In the genomic region with DNA sequence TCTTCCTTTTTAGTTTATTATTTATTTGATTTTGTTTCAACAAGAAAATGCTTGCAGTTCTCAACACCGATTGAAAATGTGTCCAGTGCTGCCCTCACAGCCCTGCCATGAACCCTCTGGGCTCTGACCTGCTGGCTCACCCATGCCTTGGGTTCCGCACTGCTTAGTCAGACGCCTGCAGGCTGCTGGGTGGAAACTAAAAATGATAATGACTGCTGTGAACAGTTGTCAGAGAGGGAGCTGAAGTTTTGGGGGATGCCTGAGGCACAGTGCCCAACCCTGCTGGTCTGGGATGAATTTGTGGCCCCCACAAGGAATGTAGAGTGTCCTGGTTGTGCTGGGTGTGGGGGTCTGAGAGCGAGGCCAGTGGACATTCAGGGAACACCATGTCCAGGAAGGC, we compare ENCODE assay signal across 16 cellular contexts. TPM values are rescaled to one million over a fixed set of nuclear protein-coding genes. Genes with fewer than 3 reads are reported as not detected.
A peak's percentile ranks its signal among the peaks of the same experiment; 100 is the strongest.
DNase-seq lines count a peak whose midpoint lies in the region; ATAC-seq and TF ChIP-seq lines count a peak whose summit lies in the region.
"Had no signal": no experiment of that assay in that cellular context is flagged by ENCODE, and none has a peak within 500 bp of the region (broad histone marks: within the 10 kb centered on the region; RNA-seq: fewer than 3 reads in every experiment).

No MANE protein-coding gene starts in this region.

- H3K9me3 ChIP-seq in endodermal cell (ENCODE audit: control insufficient read depth, low read length) (no peaks in the 10 kb centered on the region), right cardiac atrium (ENCODE audit: control insufficient read depth, low read length) (no peaks in the 10 kb centered on the region)

- 92% methylated on average over 4 of the region's 4 CpGs; no CpG with 5 or more reads in 1 of the 2 experiments for WGBS in endodermal cell (ENCODE audit: insufficient coverage in 1 of 2, insufficient read length in 1 of 2), 2 experiments
- 88% methylated on average over 4 of the region's 4 CpGs for WGBS in right cardiac atrium

- H3K9me3 Mint-ChIP-seq in endodermal cell (no peaks in the 10 kb centered on the region), nephron progenitor cell (no peaks in the 10 kb centered on the region)
- H3K9me3 Mint-ChIP-seq: type B pancreatic cell had no signal

- no peak overlapping the region for H3K9ac ChIP-seq in endodermal cell (ENCODE audit: extremely low read depth, low read length, poor library complexity, severe bottlenecking)
- H3K9ac ChIP-seq: KMS-11 had no signal

- H3K4me3 ChIP-seq in endodermal cell (ENCODE audit: low read length) (no peak overlapping the region), right cardiac atrium (ENCODE audit: low read length) (no peak overlapping the region)

- H3K27me3 ChIP-seq in endodermal cell (ENCODE audit: control insufficient read depth, insufficient read depth, low read length, poor library complexity, severe bottlenecking) = no peaks in the 10 kb centered on the region
- H3K27me3 ChIP-seq in right cardiac atrium (ENCODE audit: control insufficient read depth, insufficient read depth) = no peaks in the 10 kb centered on the region

- H3K27ac Mint-ChIP-seq in endodermal cell (peak overlapping the region; percentile 37), nephron progenitor cell (peak overlapping the region; percentile 70)
- H3K27ac Mint-ChIP-seq: type B pancreatic cell had no signal

- TF ChIP-seq CTCF in endodermal cell (conservative IDR thresholded peaks at IDR 0.05) (no peak), nephron progenitor cell (IDR thresholded peaks at IDR 0.05) (no peak), omental fat pad (IDR thresholded peaks at IDR 0.05) (no peak)

- H3K4me3 Mint-ChIP-seq in endodermal cell (no peak overlapping the region), nephron progenitor cell (no peak overlapping the region)
- H3K4me3 Mint-ChIP-seq: type B pancreatic cell had no signal

- DNase-seq in EL = peak; percentile 90
- DNase-seq in M059J (ENCODE audit: low read depth) = peak; percentile 88
- no peak for DNase-seq in endodermal cell
- DNase-seq in nephron progenitor cell = no peak
- DNase-seq in right cardiac atrium = no peak
- DNase-seq in omental fat pad (ENCODE audit: low spot score) = no peak
- DNase-seq: left colon; NCI-H1694; NCI-H526; stimulated activated CD4-positive, alpha-beta T cell treated with anti-CD3 and anti-CD28 coated beads, Interleukin-2, amount 100 ng/mL, for 48 hours had no signal

- intact Hi-C loops in right cardiac atrium (cut with DNase I) = no loop called here

- no peaks in the 10 kb centered on the region for H3K4me1 ChIP-seq in endodermal cell (ENCODE audit: control insufficient read depth, insufficient read depth, low read length)
- H3K4me1 ChIP-seq in right cardiac atrium (ENCODE audit: control insufficient read depth, insufficient read depth, low read length) = no peaks in the 10 kb centered on the region

- H3K27me3 Mint-ChIP-seq in endodermal cell (ENCODE audit: insufficient read depth) (no peaks in the 10 kb centered on the region), nephron progenitor cell (ENCODE audit: low read depth, poor library complexity) (peaks cover 7% of the 10 kb centered on the region)
- H3K27me3 Mint-ChIP-seq: type B pancreatic cell had no signal

- no peaks in the 10 kb centered on the region for H3K36me3 ChIP-seq in endodermal cell (ENCODE audit: control insufficient read depth, insufficient read depth, low read length)

- ATAC-seq in HG03378 (IDR thresholded peaks at IDR 0.05; ENCODE audit: unreplicated experiment) = no peak
- ATAC-seq in right cardiac atrium = no peak
- ATAC-seq in HG02938 (IDR thresholded peaks at IDR 0.05; ENCODE audit: unreplicated experiment) = no peak
- no peak for ATAC-seq in omental fat pad (ENCODE audit: low FRiP score)
- ATAC-seq: left colon, Right ventricle myocardium inferior had no signal

- H3K27ac ChIP-seq in endodermal cell (ENCODE audit: low read depth, low read length) (no peak overlapping the region), right cardiac atrium (ENCODE audit: low read length) (no peak overlapping the region)
- H3K27ac ChIP-seq: C4-2B, KMS-11 had no signal

- H3K4me1 Mint-ChIP-seq in endodermal cell (no peaks in the 10 kb centered on the region), nephron progenitor cell (peaks cover 6% of the 10 kb centered on the region)

- H3K36me3 Mint-ChIP-seq in endodermal cell (ENCODE audit: low read depth) (peaks cover 39% of the 10 kb centered on the region), nephron progenitor cell (ENCODE audit: low read depth) (peaks cover 50% of the 10 kb centered on the region)

RNA-seq across cellular contexts. Expression of a gene that starts 22.2 kb away (rescaled TPM):
- total RNA-seq in M059J (2014; rRNA removed; shearing (Covaris generic)) = not detected in 2 replicates
- total RNA-seq in endodermal cell (under 1 TPM; 0.20 to 0.44 TPM), right cardiac atrium (not detected), omental fat pad (1 to 10 TPM in 1 of 4 donors, under 1 TPM in 1, not detected in 2; 0.24 to 1.0 TPM)
- 0.14 TPM for polyA plus RNA-seq in endodermal cell (2013, experiment 1 of 2)
- polyA plus RNA-seq in endodermal cell (2013, experiment 2 of 2) = 0.21 TPM
- 0.18 TPM for polyA plus RNA-seq in right cardiac atrium
- total RNA-seq: Right ventricle myocardium inferior had no signal

RNA-seq across cellular contexts. Expression of a gene that starts 30.9 kb away (rescaled TPM):
- total RNA-seq in M059J (2014; rRNA removed; shearing (Covaris generic)) = 10.7 and 17.5 TPM in 2 replicates
- 10 to 100 TPM; 15.2 to 18.7 TPM for total RNA-seq in endodermal cell
- 8.2 TPM for polyA plus RNA-seq in endodermal cell (2013, experiment 1 of 2)
- 7.1 TPM for polyA plus RNA-seq in endodermal cell (2013, experiment 2 of 2)
- 10 to 100 TPM in 3 of 4 donors, 1 to 10 TPM in 1; 8.7 to 15.0 (median 11.6) TPM for total RNA-seq in right cardiac atrium
- polyA plus RNA-seq in right cardiac atrium = 16.3 TPM
- total RNA-seq in omental fat pad = 10 to 100 TPM; 13.4 to 33.5 (median 23.6) TPM

RNA-seq across cellular contexts. Expression of a gene that starts 31.3 kb away (rescaled TPM):
- not detected in 2 replicates for total RNA-seq in M059J (2014; rRNA removed; shearing (Covaris generic))
- total RNA-seq in endodermal cell (not detected), right cardiac atrium (under 1 TPM in 3 of 4 donors, not detected in 1; 0.06 to 0.14 (median 0.11) TPM), omental fat pad (under 1 TPM in 1 of 4 donors, not detected in 3; 0.28 TPM)
- polyA plus RNA-seq in endodermal cell (2013, experiment 1 of 2) = not detected
- not detected for polyA plus RNA-seq in endodermal cell (2013, experiment 2 of 2)
- polyA plus RNA-seq in right cardiac atrium = 0.14 TPM

RNA-seq across cellular contexts. Expression of a gene that starts 50.5 kb away (rescaled TPM):
- total RNA-seq in M059J (2014; rRNA removed; shearing (Covaris generic)) = 10.4 and 12.3 TPM in 2 replicates
- total RNA-seq in endodermal cell (10 to 100 TPM; 15.7 to 16.7 TPM), right cardiac atrium (1 to 10 TPM; 3.1 to 3.9 (median 3.5) TPM), omental fat pad (10 to 100 TPM in 2 of 4 donors, 1 to 10 TPM in 2; 6.2 to 15.8 (median 11.0) TPM)
- 19.2 TPM for polyA plus RNA-seq in endodermal cell (2013, experiment 1 of 2)
- 15.7 TPM for polyA plus RNA-seq in endodermal cell (2013, experiment 2 of 2)
- 3.7 TPM for polyA plus RNA-seq in right cardiac atrium

Comparison
In these comparisons a context has a peak if more than half of its experiments do, and no peak if none do; other contexts are left out.
1. DNase-seq: peak in EL (single experiment) and M059J (single experiment); none in endodermal cell (single experiment), nephron progenitor cell (single experiment), right cardiac atrium (0 of 3) and omental fat pad (single experiment).